Comparison of ENCODE assay signal across 9 cellular contexts in the genomic region with DNA sequence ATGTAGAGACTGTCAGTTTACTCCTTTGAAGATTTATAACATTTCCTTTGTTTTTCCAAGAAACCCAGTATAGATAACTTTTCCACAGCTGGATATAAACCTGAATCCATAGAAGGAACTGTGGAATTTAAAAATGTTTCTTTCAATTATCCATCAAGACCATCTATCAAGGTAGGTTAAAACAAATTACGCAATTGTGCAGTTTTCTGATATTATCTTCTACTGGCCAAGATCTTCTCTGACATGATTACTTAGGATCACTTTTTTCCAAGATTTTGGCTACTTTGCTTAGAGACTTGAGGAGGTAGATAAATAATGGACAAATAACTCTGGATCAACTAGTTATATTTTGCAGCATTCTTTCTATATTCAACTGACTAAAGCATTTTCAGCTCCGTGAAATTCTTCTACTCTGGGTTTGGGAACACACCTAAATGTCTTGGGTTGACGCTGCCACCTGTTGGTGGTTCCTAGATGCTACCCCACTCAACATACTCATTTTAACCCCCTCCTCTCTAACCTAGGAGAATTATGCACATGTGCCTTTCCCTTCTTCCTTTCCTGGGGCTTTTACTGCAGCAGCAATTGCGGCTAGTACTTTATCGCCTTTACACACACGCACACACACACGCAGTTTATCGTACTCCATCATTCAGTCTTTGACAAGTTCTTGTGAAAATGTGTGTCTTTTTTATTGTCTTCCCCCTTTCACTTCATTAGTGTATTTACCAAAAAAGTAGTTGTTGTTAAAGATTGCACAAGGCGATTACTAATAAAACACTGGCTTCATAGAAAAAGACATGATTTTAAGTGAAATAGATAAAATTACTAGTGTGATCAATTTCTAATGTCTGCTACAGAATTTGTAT. TPM values are rescaled to one million over a fixed set of nuclear protein-coding genes. Genes with fewer than 3 reads are reported as not detected.
DNase-seq lines count a peak whose midpoint lies in the region; ATAC-seq and TF ChIP-seq lines count a peak whose summit lies in the region.
"Had no signal": no experiment of that assay in that cellular context is flagged by ENCODE, and none has a peak within 500 bp of the region (broad histone marks: within the 10 kb centered on the region; RNA-seq: fewer than 3 reads in every experiment).

No MANE protein-coding gene starts in this region.

- H3K27me3 Mint-ChIP-seq in stimulated activated naive CD8-positive, alpha-beta T cell treated with anti-CD3 and anti-CD28 coated beads, Interleukin-15, amount 100 ng/mL, for 72 hours = no peaks in the 10 kb centered on the region

- no peak overlapping the region for H3K27ac Mint-ChIP-seq in stimulated activated naive CD8-positive, alpha-beta T cell treated with anti-CD3 and anti-CD28 coated beads, Interleukin-15, amount 100 ng/mL, for 72 hours

- ATAC-seq in HCT116 (peak; percentile 97), gastroesophageal sphincter (no peak), HG03378 (IDR thresholded peaks at IDR 0.05; ENCODE audit: unreplicated experiment) (no peak)
- ATAC-seq in stimulated activated naive CD8-positive, alpha-beta T cell treated with anti-CD3 and anti-CD28 coated beads, Interleukin-15, amount 100 ng/mL, for 72 hours = no peak

- peak; percentile 34 for DNase-seq in GDM1 (lab: John Stamatoyannopoulos, UW)
- DNase-seq in HCT116 (ENCODE audit: low read depth, low spot score) = peak; percentile 55
- peak; percentile 72 for DNase-seq in NCI-H82 (lab: John Stamatoyannopoulos, UW)
- no peak for DNase-seq in fibroblast of villous mesenchyme (ENCODE audit: low read depth)
- DNase-seq in stimulated activated naive CD8-positive, alpha-beta T cell treated with anti-CD3 and anti-CD28 coated beads, Interleukin-15, amount 100 ng/mL, for 72 hours = no peak
- no peak for DNase-seq in stimulated activated CD4-positive, alpha-beta T cell treated with anti-CD3 and anti-CD28 coated beads, Interleukin-4, amount 100 ng/mL, for 1 hour

- intact Hi-C loops in HCT116 (cut with micrococcal nuclease) = no loop called here

- H3K4me3 ChIP-seq in HCT116 (replicated peaks in 1 of 2; ENCODE audit: low read depth in 1 of 2, low read length in 2 of 2) (no peak overlapping the region), fibroblast of villous mesenchyme (ENCODE audit: low read depth, low read length) (no peak overlapping the region), gastroesophageal sphincter (no peak overlapping the region)

- no peaks in the 10 kb centered on the region for H4K20me1 ChIP-seq in HCT116 (ENCODE audit: insufficient read depth)

- no TSS peak for BruUV-seq in HCT116 (replicated peaks; lab: Mats Ljungman, UMichigan)

- H3K36me3 ChIP-seq in HCT116 (ENCODE audit: control insufficient read depth in 1 of 2, insufficient read depth in 2 of 2, low read length in 2 of 2) (no peaks in the 10 kb centered on the region), gastroesophageal sphincter (no peaks in the 10 kb centered on the region)

- WGBS in gastroesophageal sphincter (ENCODE audit: low coverage in 1 of 2), 2 donors = 27% methylated on average over 8 of the region's 9 CpGs

- H3K9ac ChIP-seq in HCT116 (ENCODE audit: low read length) = no peak overlapping the region
- H3K9ac ChIP-seq: parathyroid adenoma had no signal

- no peaks in the 10 kb centered on the region for H3K9me2 ChIP-seq in HCT116 (ENCODE audit: insufficient read depth)

- peak overlapping the region; percentile 46 for H3K4me2 ChIP-seq in HCT116 (ENCODE audit: low read length)

- H3K4me3 Mint-ChIP-seq in stimulated activated naive CD8-positive, alpha-beta T cell treated with anti-CD3 and anti-CD28 coated beads, Interleukin-15, amount 100 ng/mL, for 72 hours = no peak overlapping the region

- TF ChIP-seq POLR2A in HCT116 (IDR thresholded peaks at IDR 0.05; ENCODE audit: borderline replicate concordance, extremely low read depth, insufficient read depth, insufficient read length) (no peak), gastroesophageal sphincter (IDR thresholded peaks at IDR 0.05) (no peak)

- peaks cover 0 to 4% of the 10 kb centered on the region in 2 experiments; a peak in 1 of 4 replicates for H3K4me1 ChIP-seq in HCT116 (ENCODE audit: control insufficient read depth in 1 of 2, insufficient read depth in 2 of 2, low read length in 2 of 2)
- H3K4me1 ChIP-seq in gastroesophageal sphincter = no peaks in the 10 kb centered on the region
- H3K4me1 ChIP-seq: parathyroid adenoma had no signal

- POLR2A ChIA-PET in HCT116 (lab: Charles Lee) = no interaction called here

- H3K27me3 ChIP-seq in HCT116 (ENCODE audit: insufficient read depth, low read length) = no peaks in the 10 kb centered on the region
- peaks cover 8% of the 10 kb centered on the region for H3K27me3 ChIP-seq in gastroesophageal sphincter

- H3K9me3 Mint-ChIP-seq in stimulated activated naive CD8-positive, alpha-beta T cell treated with anti-CD3 and anti-CD28 coated beads, Interleukin-15, amount 100 ng/mL, for 72 hours = no peaks in the 10 kb centered on the region

- TF ChIP-seq RAD21 in HCT116 (IDR thresholded peaks at IDR 0.05; ENCODE audit: low read depth) = peak; percentile 66

- no peak overlapping the region for H3K27ac ChIP-seq in HCT116 (ENCODE audit: low read depth, low read length)
- H3K27ac ChIP-seq in gastroesophageal sphincter = no peak overlapping the region
- H3K27ac ChIP-seq: parathyroid adenoma had no signal

- no peaks in the 10 kb centered on the region for H3K79me2 ChIP-seq in HCT116 (ENCODE audit: insufficient read depth, low read length)
- H3K79me2 ChIP-seq: parathyroid adenoma had no signal

- no peaks in the 10 kb centered on the region for H3K4me1 Mint-ChIP-seq in stimulated activated naive CD8-positive, alpha-beta T cell treated with anti-CD3 and anti-CD28 coated beads, Interleukin-15, amount 100 ng/mL, for 72 hours

- CTCF ChIA-PET in HCT116 (lab: Charles Lee) = interaction anchor here (0.6 to 1.5 kb wide), 9 partner anchors 9 to 939 kb away, joined by 3 to 15 read pairs (median 4); a partner anchor contains a TSS

- peak overlapping the region; percentile 95 for H2AFZ ChIP-seq in HCT116 (ENCODE audit: low read depth, low read length, poor library complexity, severe bottlenecking)
- H2AFZ ChIP-seq: parathyroid adenoma had no signal

- H3K9me3 ChIP-seq in HCT116 (ENCODE audit: control insufficient read depth in 1 of 2, insufficient read depth in 1 of 2, low read depth in 1 of 2, low read length in 2 of 2) (no peaks in the 10 kb centered on the region), gastroesophageal sphincter (no peaks in the 10 kb centered on the region)

- peak; percentile 51 to 79 (median 69) for TF ChIP-seq CTCF in HCT116 (IDR thresholded peaks at IDR 0.05 in 2 of 3, conservative IDR thresholded peaks at IDR 0.05 in 1 of 3; ENCODE audit: borderline replicate concordance in 1 of 3, insufficient read depth in 1 of 3, low read depth in 2 of 3, low read length in 2 of 3)
- TF ChIP-seq CTCF in fibroblast of villous mesenchyme (IDR thresholded peaks at IDR 0.05; ENCODE audit: insufficient read depth, low read depth, low read length) = peak; percentile 21
- TF ChIP-seq CTCF in gastroesophageal sphincter (IDR thresholded peaks at IDR 0.05) = peak in 1 of 4 experiments; percentile 20

- TF ChIP-seq EP300 in gastroesophageal sphincter (IDR thresholded peaks at IDR 0.05) = no peak

- RAD21 ChIA-PET in HCT116 (lab: Charles Lee; ENCODE audit: low non-redundant PET in 1 of 2, low total read pairs in 2 of 2, uncharacterized antibody in 2 of 2, unreplicated experiment in 2 of 2) = no interaction called here

TF ChIP-seq in HCT116, 20 proteins besides CTCF, POLR2A, EP300 and RAD21:
- TF ChIP-seq SIN3A (IDR thresholded peaks at IDR 0.05; ENCODE audit: low read depth) = no peak
- no peak for TF ChIP-seq EGR1 (IDR thresholded peaks at IDR 0.05; ENCODE audit: low read depth)
- no peak for TF ChIP-seq TCF7L2 (IDR thresholded peaks at IDR 0.05; ENCODE audit: borderline replicate concordance, extremely low read depth, insufficient read depth, insufficient read length)
- TF ChIP-seq, protein P1, sequence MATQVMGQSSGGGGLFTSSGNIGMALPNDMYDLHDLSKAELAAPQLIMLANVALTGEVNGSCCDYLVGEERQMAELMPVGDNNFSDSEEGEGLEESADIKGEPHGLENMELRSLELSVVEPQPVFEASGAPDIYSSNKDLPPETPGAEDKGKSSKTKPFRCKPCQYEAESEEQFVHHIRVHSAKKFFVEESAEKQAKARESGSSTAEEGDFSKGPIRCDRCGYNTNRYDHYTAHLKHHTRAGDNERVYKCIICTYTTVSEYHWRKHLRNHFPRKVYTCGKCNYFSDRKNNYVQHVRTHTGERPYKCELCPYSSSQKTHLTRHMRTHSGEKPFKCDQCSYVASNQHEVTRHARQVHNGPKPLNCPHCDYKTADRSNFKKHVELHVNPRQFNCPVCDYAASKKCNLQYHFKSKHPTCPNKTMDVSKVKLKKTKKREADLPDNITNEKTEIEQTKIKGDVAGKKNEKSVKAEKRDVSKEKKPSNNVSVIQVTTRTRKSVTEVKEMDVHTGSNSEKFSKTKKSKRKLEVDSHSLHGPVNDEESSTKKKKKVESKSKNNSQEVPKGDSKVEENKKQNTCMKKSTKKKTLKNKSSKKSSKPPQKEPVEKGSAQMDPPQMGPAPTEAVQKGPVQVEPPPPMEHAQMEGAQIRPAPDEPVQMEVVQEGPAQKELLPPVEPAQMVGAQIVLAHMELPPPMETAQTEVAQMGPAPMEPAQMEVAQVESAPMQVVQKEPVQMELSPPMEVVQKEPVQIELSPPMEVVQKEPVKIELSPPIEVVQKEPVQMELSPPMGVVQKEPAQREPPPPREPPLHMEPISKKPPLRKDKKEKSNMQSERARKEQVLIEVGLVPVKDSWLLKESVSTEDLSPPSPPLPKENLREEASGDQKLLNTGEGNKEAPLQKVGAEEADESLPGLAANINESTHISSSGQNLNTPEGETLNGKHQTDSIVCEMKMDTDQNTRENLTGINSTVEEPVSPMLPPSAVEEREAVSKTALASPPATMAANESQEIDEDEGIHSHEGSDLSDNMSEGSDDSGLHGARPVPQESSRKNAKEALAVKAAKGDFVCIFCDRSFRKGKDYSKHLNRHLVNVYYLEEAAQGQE (IDR thresholded peaks at IDR 0.05; ENCODE audit: low read depth) = no peak
- TF ChIP-seq, protein P2, sequence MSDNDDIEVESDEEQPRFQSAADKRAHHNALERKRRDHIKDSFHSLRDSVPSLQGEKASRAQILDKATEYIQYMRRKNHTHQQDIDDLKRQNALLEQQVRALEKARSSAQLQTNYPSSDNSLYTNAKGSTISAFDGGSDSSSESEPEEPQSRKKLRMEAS (IDR thresholded peaks at IDR 0.05) = peak; percentile 21; the same call in 1 of the 2 replicates
- TF ChIP-seq EZH2 (IDR thresholded peaks at IDR 0.05) = no peak
- TF ChIP-seq JUND (IDR thresholded peaks at IDR 0.05) = no peak
- TF ChIP-seq CEBPB (IDR thresholded peaks at IDR 0.05; ENCODE audit: low read depth) = 0 out of 2 replicates have a peak, but pooled peaks have one; percentile 22

RNA-seq across cellular contexts. Expression of a gene that starts 32.7 kb away (rescaled TPM):
- total RNA-seq in HCT116 (2021; ENCODE audit: unreplicated experiment) (not detected), fibroblast of villous mesenchyme (under 0.01 and 0.43 TPM in 2 replicates), gastroesophageal sphincter (1 to 10 TPM in 1 of 4 donors, under 1 TPM in 2, not detected in 1; 0.31 to 1.1 (median 0.64) TPM)
- not detected in 2 replicates for polyA plus RNA-seq in HCT116 (2012)

Comparison
In these comparisons a context has a peak if more than half of its experiments do, and no peak if none do; other contexts are left out.
1. DNase-seq: peak in GDM1 (single experiment), HCT116 (single experiment) and NCI-H82 (single experiment); none in fibroblast of villous mesenchyme (single experiment), stimulated activated naive CD8-positive, alpha-beta T cell treated with anti-CD3 and anti-CD28 coated beads, Interleukin-15, amount 100 ng/mL, for 72 hours (0 of 2) and stimulated activated CD4-positive, alpha-beta T cell treated with anti-CD3 and anti-CD28 coated beads, Interleukin-4, amount 100 ng/mL, for 1 hour (single experiment).